9 cellular contexts compared by ENCODE assay signal in the genomic region with DNA sequence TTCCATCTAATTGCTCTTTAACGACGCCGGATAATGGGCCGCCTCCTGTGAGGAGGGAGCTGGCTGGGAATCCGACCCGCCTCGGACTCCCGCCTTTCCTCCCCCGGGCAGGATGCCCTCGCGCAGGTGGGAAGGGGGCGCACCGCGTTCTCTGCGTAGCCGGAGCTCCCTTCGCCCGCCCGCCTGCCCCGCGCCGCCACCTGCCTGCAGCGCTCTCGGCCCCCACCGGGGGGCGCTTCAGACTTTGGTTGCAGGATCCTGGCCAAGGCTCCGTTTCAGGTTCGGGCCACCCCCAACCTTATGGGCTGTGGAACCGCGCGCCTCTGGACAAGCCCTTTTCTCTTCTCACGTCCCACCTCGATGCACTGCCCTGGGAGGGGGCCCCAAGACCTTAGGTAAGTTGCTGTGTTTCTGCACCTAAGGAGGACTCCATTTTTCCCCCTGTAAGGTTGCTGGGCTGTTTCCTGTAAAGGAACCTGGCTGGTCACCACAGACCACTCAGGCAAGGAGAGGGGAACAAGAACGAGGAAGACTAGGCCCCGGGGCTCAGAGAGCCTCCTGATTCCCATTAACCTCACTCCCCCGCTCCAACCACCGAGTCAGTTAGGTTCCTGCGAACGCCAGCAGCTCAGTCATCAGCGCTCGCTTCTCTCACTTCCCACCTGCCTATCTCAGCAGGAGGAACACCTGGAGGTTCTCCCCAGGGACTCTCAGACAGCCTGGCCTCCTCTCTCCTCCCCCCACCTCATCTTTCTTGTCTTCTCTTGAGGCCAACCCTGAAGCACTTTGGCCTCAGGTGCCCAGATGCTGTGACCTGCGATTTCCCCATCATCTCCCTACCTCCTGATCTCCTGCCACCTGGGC. TPM values are rescaled to one million over a fixed set of nuclear protein-coding genes. Genes with fewer than 3 reads are reported as not detected.
DNase-seq lines count a peak whose midpoint lies in the region; ATAC-seq and TF ChIP-seq lines count a peak whose summit lies in the region.
"Had no signal": no experiment of that assay in that cellular context is flagged by ENCODE, and none has a peak within 500 bp of the region (broad histone marks: within the 10 kb centered on the region; RNA-seq: fewer than 3 reads in every experiment).

No MANE protein-coding gene starts in this region.

- no peaks in the 10 kb centered on the region for H4K20me1 ChIP-seq in HCT116 (ENCODE audit: insufficient read depth)

- H3K79me2 ChIP-seq in HCT116 (ENCODE audit: insufficient read depth, low read length), result peaks cover 55% of the 10 kb centered on the region

- intact Hi-C loops in Caco-2 (cut with micrococcal nuclease; ENCODE audit: unreplicated experiment) (no loop called here), HCT116 (cut with micrococcal nuclease) (no loop called here), mucosa of descending colon (cut with DNase I, micrococcal nuclease) (no loop called here)
- intact Hi-C loops in activated CD4-positive, alpha-beta memory T cell treated with anti-CD3 and anti-CD28 coated beads for 36 hours (cut with micrococcal nuclease), result no loop called here

- H2AFZ ChIP-seq in HCT116 (ENCODE audit: low read depth, low read length, poor library complexity, severe bottlenecking), result no peak overlapping the region

- no peak overlapping the region for H3K4me3 Mint-ChIP-seq in Caco-2 (ENCODE audit: unreplicated experiment)
- no peak overlapping the region for H3K4me3 Mint-ChIP-seq in activated CD4-positive, alpha-beta memory T cell treated with anti-CD3 and anti-CD28 coated beads for 36 hours

- H3K4me2 ChIP-seq in HCT116 (ENCODE audit: low read length), result peak overlapping the region; percentile 70

- H3K36me3 ChIP-seq in Caco-2 (ENCODE audit: control insufficient read depth, insufficient read depth, low read length), result peaks cover 1% of the 10 kb centered on the region; the same call in 1 of the 2 replicates
- peaks cover 2 to 8% of the 10 kb centered on the region in 2 experiments; a peak in 1 of 4 replicates for H3K36me3 ChIP-seq in HCT116 (ENCODE audit: control insufficient read depth in 1 of 2, insufficient read depth in 2 of 2, low read length in 2 of 2)
- H3K36me3 ChIP-seq in mucosa of descending colon (ENCODE audit: low read depth), result no peaks in the 10 kb centered on the region

- TF ChIP-seq POLR2A in HCT116 (IDR thresholded peaks at IDR 0.05; ENCODE audit: borderline replicate concordance, extremely low read depth, insufficient read depth, insufficient read length), result no peak

- no peak overlapping the region for H3K4me3 ChIP-seq in Caco-2 (ENCODE audit: low read depth, low read length)
- H3K4me3 ChIP-seq in HCT116 (replicated peaks in 1 of 2; ENCODE audit: low read depth in 1 of 2, low read length in 2 of 2), result peak overlapping the region in 1 of 2 experiments; percentile 38; a peak in 3 of 4 replicates
- no peak overlapping the region for H3K4me3 ChIP-seq in mucosa of descending colon
- H3K4me3 ChIP-seq: SJCRH30 had no signal

- no peak overlapping the region; the same call in 1 of the 2 replicates for H3K27ac ChIP-seq in HCT116 (ENCODE audit: low read depth, low read length)
- H3K27ac ChIP-seq: SJCRH30 had no signal

- no peaks in the 10 kb centered on the region for H3K9me2 ChIP-seq in HCT116 (ENCODE audit: insufficient read depth)

- DNase-seq in Caco-2 (peak in 1 of 2 experiments; percentile 62), HCT116 (ENCODE audit: low read depth, low spot score) (no peak), NCI-H2227 (lab: John Stamatoyannopoulos, UW; ENCODE audit: unreplicated experiment) (peak; percentile 73), mucosa of descending colon (peak; percentile 70 to 88 (median 86)), NCI-H510A treated with DMSO at 0.1 percent for 48 hours (lab: John Stamatoyannopoulos, UW) (no peak)
- DNase-seq in activated CD4-positive, alpha-beta memory T cell treated with anti-CD3 and anti-CD28 coated beads for 36 hours, result peak; percentile 84
- peak; percentile 71 for DNase-seq in effector CD8-positive, alpha-beta T cell (lab: John Stamatoyannopoulos, UW)
- DNase-seq in stimulated activated naive CD4-positive, alpha-beta T cell treated with Interleukin-2 at 50 U/mL for 16 hours (lab: John Stamatoyannopoulos, UW), result peak; percentile 61

- ATAC-seq in HCT116 (peak; percentile 90), mucosa of descending colon (peak; percentile 87)

- H3K4me1 ChIP-seq in Caco-2 (no peaks in the 10 kb centered on the region), HCT116 (ENCODE audit: control insufficient read depth in 1 of 2, insufficient read depth in 2 of 2, low read length in 2 of 2) (peaks cover 18 to 36% of the 10 kb centered on the region in 2 experiments), mucosa of descending colon (ENCODE audit: low read depth) (peaks cover 7% of the 10 kb centered on the region)

- TF ChIP-seq RAD21 in HCT116 (IDR thresholded peaks at IDR 0.05; ENCODE audit: low read depth), result no peak

- BruUV-seq in Caco-2 (replicated peaks; lab: Mats Ljungman, UMichigan) (no TSS peak), HCT116 (replicated peaks; lab: Mats Ljungman, UMichigan) (TSS peak; percentile 44)

- TF ChIP-seq CTCF in Caco-2 (IDR thresholded peaks at IDR 0.05; ENCODE audit: insufficient read depth in 1 of 2, low read depth in 1 of 2, low read length in 1 of 2, severe bottlenecking in 1 of 2, unreplicated experiment in 1 of 2), result peak; percentile 33 to 71
- TF ChIP-seq CTCF in HCT116 (IDR thresholded peaks at IDR 0.05 in 2 of 3, conservative IDR thresholded peaks at IDR 0.05 in 1 of 3; ENCODE audit: borderline replicate concordance in 1 of 3, insufficient read depth in 1 of 3, low read depth in 2 of 3, low read length in 2 of 3), result peak in 2 of 3 experiments; percentile 98; a peak in 4 of 6 replicates
- peak; percentile 88 for TF ChIP-seq CTCF in mucosa of descending colon (IDR thresholded peaks at IDR 0.05)

- CTCF ChIA-PET in Caco-2 (lab: Charles Lee), result interaction anchor here (0.6 to 1.8 kb wide), 9 partner anchors 9 to 111 kb away, joined by 3 to 10 read pairs (median 5); partner anchors contain the start of genes KAZALD1, PDZD7 and SFXN3
- CTCF ChIA-PET in HCT116 (lab: Charles Lee), result interaction anchor here (0.6 to 6.1 kb wide), 32 partner anchors 9 to 520 kb away, joined by 3 to 118 read pairs (median 5); partner anchors contain the start of genes KAZALD1, PDZD7 and SFXN3
- CTCF ChIA-PET in activated CD4-positive, alpha-beta memory T cell treated with anti-CD3 and anti-CD28 coated beads for 36 hours (lab: Charles Lee), result interaction anchor here (0.6 to 28.4 kb wide), 41 partner anchors 7 to 532 kb away, joined by 3 to 559 read pairs (median 4); partner anchors contain the start of genes KAZALD1, PDZD7 and SFXN3

- H3K36me3 Mint-ChIP-seq in Caco-2 (ENCODE audit: insufficient read depth, unreplicated experiment), result no peaks in the 10 kb centered on the region
- H3K36me3 Mint-ChIP-seq in activated CD4-positive, alpha-beta memory T cell treated with anti-CD3 and anti-CD28 coated beads for 36 hours, result peaks cover 4% of the 10 kb centered on the region

- H3K27me3 Mint-ChIP-seq in Caco-2 (ENCODE audit: insufficient read depth, unreplicated experiment), result no peaks in the 10 kb centered on the region
- H3K27me3 Mint-ChIP-seq in activated CD4-positive, alpha-beta memory T cell treated with anti-CD3 and anti-CD28 coated beads for 36 hours, result peaks cover 47% of the 10 kb centered on the region

- H3K9me3 ChIP-seq in Caco-2 (no peaks in the 10 kb centered on the region), HCT116 (ENCODE audit: control insufficient read depth in 1 of 2, insufficient read depth in 1 of 2, low read depth in 1 of 2, low read length in 2 of 2) (no peaks in the 10 kb centered on the region), mucosa of descending colon (no peaks in the 10 kb centered on the region)
- H3K9me3 ChIP-seq: SJCRH30 had no signal

- H3K4me1 Mint-ChIP-seq in Caco-2 (ENCODE audit: low read depth, unreplicated experiment), result peaks cover 6% of the 10 kb centered on the region
- peaks cover 15% of the 10 kb centered on the region for H3K4me1 Mint-ChIP-seq in activated CD4-positive, alpha-beta memory T cell treated with anti-CD3 and anti-CD28 coated beads for 36 hours (ENCODE audit: low read depth)

- no peak overlapping the region for H3K27ac Mint-ChIP-seq in Caco-2 (ENCODE audit: unreplicated experiment)
- no peak overlapping the region for H3K27ac Mint-ChIP-seq in activated CD4-positive, alpha-beta memory T cell treated with anti-CD3 and anti-CD28 coated beads for 36 hours

- POLR2A ChIA-PET in Caco-2 (lab: Charles Lee) (interaction anchor here (1.6 kb wide), 1 partner anchor 10 kb away, joined by 8 read pairs; no protein-coding TSS in a partner anchor), HCT116 (lab: Charles Lee) (interaction anchor here (0.8 to 3.6 kb wide), 7 partner anchors 7 to 91 kb away, joined by 3 to 33 read pairs (median 8); partner anchors contain the start of genes KAZALD1, PDZD7 and SFXN3)
- POLR2A ChIA-PET in activated CD4-positive, alpha-beta memory T cell treated with anti-CD3 and anti-CD28 coated beads for 36 hours (lab: Charles Lee), result interaction anchor here (0.6 to 1.6 kb wide), 2 partner anchors 11 to 32 kb away, joined by 4 to 5 read pairs; partner anchors contain the start of gene KAZALD1

- RAD21 ChIA-PET in HCT116 (lab: Charles Lee; ENCODE audit: low non-redundant PET in 1 of 2, low total read pairs in 2 of 2, uncharacterized antibody in 2 of 2, unreplicated experiment in 2 of 2), result interaction anchor here (0.6 to 3.0 kb wide), 9 partner anchors 9 to 92 kb away, joined by 3 to 17 read pairs (median 6); partner anchors contain the start of gene KAZALD1 (in 1 of the 2)

- no peaks in the 10 kb centered on the region for H3K27me3 ChIP-seq in Caco-2 (replicated peaks; ENCODE audit: control insufficient read depth, insufficient read depth, low read length)
- H3K27me3 ChIP-seq in HCT116 (ENCODE audit: insufficient read depth, low read length), result no peaks in the 10 kb centered on the region
- H3K27me3 ChIP-seq: SJCRH30 had no signal

- H3K9me3 Mint-ChIP-seq in Caco-2 (ENCODE audit: unreplicated experiment), result no peaks in the 10 kb centered on the region
- H3K9me3 Mint-ChIP-seq in activated CD4-positive, alpha-beta memory T cell treated with anti-CD3 and anti-CD28 coated beads for 36 hours, result no peaks in the 10 kb centered on the region

- peak overlapping the region; percentile 51 for H3K9ac ChIP-seq in HCT116 (ENCODE audit: low read length)

RNA-seq across cellular contexts. Expression of gene KAZALD1, which starts 11.4 kb away (rescaled TPM):
- 41.3 and 42.3 TPM in 2 replicates for total RNA-seq in Caco-2 (2022)
- 16.0 TPM for total RNA-seq in HCT116 (2021; ENCODE audit: unreplicated experiment)
- 8.1 and 9.4 TPM in 2 replicates for polyA plus RNA-seq in HCT116 (2012)
- total RNA-seq in activated CD4-positive, alpha-beta memory T cell treated with anti-CD3 and anti-CD28 coated beads for 36 hours, result 1 to 10 TPM in 1 of 2 experiments, under 1 TPM in 1; 0.58 to 1.3 TPM
- 10 to 100 TPM in 2 of 3 donors, 1 to 10 TPM in 1; 8.5 to 20.0 (median 16.7) TPM for total RNA-seq in mucosa of descending colon

RNA-seq across cellular contexts. Expression of gene SFXN3, which starts 19.4 kb away (rescaled TPM):
- 23.4 and 30.3 TPM in 2 replicates for total RNA-seq in Caco-2 (2022)
- 52.5 TPM for total RNA-seq in HCT116 (2021; ENCODE audit: unreplicated experiment)
- 54.6 and 59.3 TPM in 2 replicates for polyA plus RNA-seq in HCT116 (2012)
- total RNA-seq in activated CD4-positive, alpha-beta memory T cell treated with anti-CD3 and anti-CD28 coated beads for 36 hours, result 10 to 100 TPM; 40.4 to 41.9 TPM
- total RNA-seq in mucosa of descending colon, result 10 to 100 TPM in 2 of 3 donors, 1 to 10 TPM in 1; 8.7 to 28.7 (median 28.0) TPM

RNA-seq across cellular contexts. Expression of gene PDZD7, which starts 19.5 kb away (rescaled TPM):
- total RNA-seq in Caco-2 (2022) (1.4 and 1.5 TPM in 2 replicates), HCT116 (2021; ENCODE audit: unreplicated experiment) (6.1 TPM), mucosa of descending colon (under 1 TPM in 2 of 3 donors, not detected in 1; 0.28 to 0.43 TPM)
- 4.8 and 6.1 TPM in 2 replicates for polyA plus RNA-seq in HCT116 (2012)
- total RNA-seq in activated CD4-positive, alpha-beta memory T cell treated with anti-CD3 and anti-CD28 coated beads for 36 hours, result under 1 TPM; 0.31 to 0.93 TPM

RNA-seq across cellular contexts. Expression of gene LZTS2, which starts 50.8 kb away (rescaled TPM):
- total RNA-seq in Caco-2 (2022) (53.3 and 54.8 TPM in 2 replicates), HCT116 (2021; ENCODE audit: unreplicated experiment) (93.0 TPM), mucosa of descending colon (10 to 100 TPM; 26.0 to 82.1 (median 31.5) TPM)
- polyA plus RNA-seq in HCT116 (2012), result 75.6 and 78.8 TPM in 2 replicates
- total RNA-seq in activated CD4-positive, alpha-beta memory T cell treated with anti-CD3 and anti-CD28 coated beads for 36 hours, result 10 to 100 TPM; 12.0 to 12.5 TPM

Comparison
In these comparisons a context has a peak if more than half of its experiments do, and no peak if none do; other contexts are left out.
1. DNase-seq: peak in NCI-H2227 (single experiment), activated CD4-positive, alpha-beta memory T cell treated with anti-CD3 and anti-CD28 coated beads for 36 hours (single experiment), effector CD8-positive, alpha-beta T cell (single experiment), mucosa of descending colon (3 of 3) and stimulated activated naive CD4-positive, alpha-beta T cell treated with Interleukin-2 at 50 U/mL for 16 hours (single experiment); none in HCT116 (single experiment) and NCI-H510A treated with DMSO at 0.1 percent for 48 hours (single experiment).
2. Peak in every context shown above with its lines, with median percentiles within 50 percentile points of each other: CTCF ChIP-seq.